29 cellular contexts compared by ENCODE assay signal in the genomic region with DNA sequence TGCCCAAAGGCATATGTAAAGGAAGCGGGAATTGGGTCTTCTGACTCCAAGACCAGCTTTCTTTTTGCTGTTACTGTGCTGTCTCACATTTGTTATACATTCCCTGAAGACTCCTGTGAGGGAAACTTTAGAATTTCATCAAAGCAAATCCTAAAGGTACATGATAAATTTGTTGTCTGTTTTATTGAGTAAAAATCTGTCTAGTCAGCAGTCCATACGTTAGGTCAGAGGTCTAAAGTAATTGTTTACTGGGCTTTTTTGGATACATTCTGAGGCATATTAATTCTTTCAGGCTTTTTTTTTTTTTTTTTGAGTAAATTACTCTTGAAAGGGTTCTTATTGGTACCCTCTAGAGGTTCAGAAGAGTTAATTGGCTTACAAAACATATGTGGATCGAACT.
"Had no signal": no experiment of that assay in that cellular context is flagged by ENCODE, and none has a peak within 500 bp of the region (broad histone marks: within the 10 kb centered on the region; RNA-seq: fewer than 3 reads in every experiment).

No MANE protein-coding gene starts in this region.

- H3K36me3 ChIP-seq: colonic mucosa, esophagus muscularis mucosa, gastrocnemius medialis, heart left ventricle, WERI-Rb-1 had no signal

- H3K9me3 ChIP-seq: body of pancreas, colonic mucosa, esophagus muscularis mucosa, gastrocnemius medialis, heart left ventricle had no signal

- H3K27me3 ChIP-seq: body of pancreas, colonic mucosa, esophagus muscularis mucosa, foreskin keratinocyte, gastrocnemius medialis, heart left ventricle had no signal

- H3K27ac Mint-ChIP-seq: activated B cell treated with CpG ODN at 0.5 μM for 24 hours; activated CD8-positive, alpha-beta T cell treated with anti-CD3 and anti-CD28 coated beads for 36 hours; activated naive CD8-positive, alpha-beta T cell; activated T-helper 17 cell treated with anti-CD3 and anti-CD28 coated beads, Interleukin-2, amount 50 U/mL, for 72 hours; T-helper 17 cell; T-helper 2 cell treated with Interferon-gamma antibody and Interleukin-4, amounts not matched to agents 5 μg/mL and 100 μg/mL, for 36 hours had no signal

- H3K4me1 Mint-ChIP-seq: activated T-helper 17 cell treated with anti-CD3 and anti-CD28 coated beads, Interleukin-2, amount 50 U/mL, for 72 hours; T-helper 17 cell had no signal

- H3K27ac ChIP-seq: body of pancreas, colonic mucosa, esophagus muscularis mucosa, foreskin keratinocyte, gastrocnemius medialis, heart left ventricle, WERI-Rb-1 had no signal

- H3K4me1 ChIP-seq: body of pancreas, colonic mucosa, esophagus muscularis mucosa, foreskin keratinocyte, gastrocnemius medialis, heart left ventricle had no signal

- H3K27me3 Mint-ChIP-seq: activated B cell treated with CpG ODN at 0.5 μM for 24 hours; activated CD8-positive, alpha-beta T cell treated with anti-CD3 and anti-CD28 coated beads for 36 hours; activated naive CD8-positive, alpha-beta T cell; activated T-helper 17 cell treated with anti-CD3 and anti-CD28 coated beads, Interleukin-2, amount 50 U/mL, for 72 hours; T-helper 17 cell had no signal

- ATAC-seq: activated CD4-positive, CD25-positive, alpha-beta regulatory T cell treated with anti-CD3 and anti-CD28 coated beads, Interleukin-2, amount 50 U/mL, for 24 hours; activated CD8-positive, alpha-beta T cell treated with anti-CD3 and anti-CD28 coated beads for 36 hours; activated T-cell treated with anti-CD3 and anti-CD28 coated beads, Interleukin-2, amount 50 U/mL, for 4 hours; activated T-helper 17 cell treated with anti-CD3 and anti-CD28 coated beads, Interleukin-2, amount 50 U/mL, for 72 hours; body of pancreas; foreskin keratinocyte; gastrocnemius medialis; heart left ventricle; T-helper 17 cell had no signal

- H3K4me3 ChIP-seq: body of pancreas, colonic mucosa, esophagus muscularis mucosa, gastrocnemius medialis, heart left ventricle had no signal

- H3K9me3 Mint-ChIP-seq: activated B cell treated with CpG ODN at 0.5 μM for 24 hours; activated CD8-positive, alpha-beta T cell treated with anti-CD3 and anti-CD28 coated beads for 36 hours; activated T-cell treated with anti-CD3 and anti-CD28 coated beads, Interleukin-2, amount 50 U/mL, for 4 hours; activated T-helper 17 cell treated with anti-CD3 and anti-CD28 coated beads, Interleukin-2, amount 50 U/mL, for 72 hours; T-helper 2 cell treated with Interferon-gamma antibody and Interleukin-4, amounts not matched to agents 5 μg/mL and 100 μg/mL, for 36 hours had no signal

- H3K4me3 Mint-ChIP-seq: activated B cell treated with CpG ODN at 0.5 μM for 24 hours; activated CD8-positive, alpha-beta T cell treated with anti-CD3 and anti-CD28 coated beads for 36 hours; activated naive CD8-positive, alpha-beta T cell; activated T-cell treated with anti-CD3 and anti-CD28 coated beads, Interleukin-2, amount 50 U/mL, for 4 hours; activated T-helper 17 cell treated with anti-CD3 and anti-CD28 coated beads, Interleukin-2, amount 50 U/mL, for 72 hours; T-helper 17 cell; T-helper 2 cell treated with Interferon-gamma antibody and Interleukin-4, amounts not matched to agents 5 μg/mL and 100 μg/mL, for 36 hours had no signal

- DNase-seq: activated B cell treated with CpG ODN at 0.5 μM for 24 hours; activated CD4-positive, alpha-beta T cell treated with anti-CD3 and anti-CD28 coated beads for 48 hours; activated CD4-positive, alpha-beta T cell treated with anti-CD3 and anti-CD28 coated beads, Interleukin-2, amount 50 U/mL, for 1 hour; activated CD4-positive, alpha-beta T cell treated with anti-CD3 and anti-CD28 coated beads, Interleukin-2, amount 50 U/mL, for 48 hours; activated CD8-positive, alpha-beta memory T cell treated with anti-CD3 and anti-CD28 coated beads for 24 hours; activated CD8-positive, alpha-beta T cell treated with anti-CD3 and anti-CD28 coated beads for 36 hours; activated effector memory CD4-positive, alpha-beta T cell treated with Interleukin-2 at 50 U/mL for 16 hours; activated gamma-delta T cell treated with Interleukin-2 at 50 U/mL for 16 hours; activated naive CD4-positive, alpha-beta T cell treated with anti-CD3 and anti-CD28 coated beads, Interleukin-2, amount 50 U/mL, for 16 hours; activated naive CD4-positive, alpha-beta T cell treated with Interleukin-2 at 50 U/mL for 16 hours; activated T-cell treated with anti-CD3 and anti-CD28 coated beads, Interleukin-2, amount 50 U/mL, for 4 hours; amniotic stem cell; anterior cingulate cortex; body of pancreas; caudate nucleus; colonic mucosa; effector CD8-positive, alpha-beta T cell; foreskin keratinocyte; gastrocnemius medialis; glutamatergic neuron; heart left ventricle; T-helper 17 cell; T1000; WERI-Rb-1 had no signal
